In genomic region chr7:2528481-2529095, GRCh38 we compare ENCODE assay signal across 11 cellular contexts. TPM values are rescaled to one million over a fixed set of nuclear protein-coding genes. Genes with fewer than 3 reads are reported as not detected.
DNase-seq lines count a peak whose midpoint lies in the region; ATAC-seq, FAIRE-seq and TF ChIP-seq lines count a peak whose summit lies in the region.
"Had no signal": no experiment of that assay in that cellular context is flagged by ENCODE, and none has a peak within 500 bp of the region (broad histone marks: within the 10 kb centered on the region; RNA-seq: fewer than 3 reads in every experiment).

No MANE protein-coding gene starts in this region.

- no peaks in the 10 kb centered on the region for H3K9me3 Mint-ChIP-seq in CD4-positive, CD25-positive, alpha-beta regulatory T cell
- H3K9me3 Mint-ChIP-seq in activated naive CD4-positive, alpha-beta T cell treated with anti-CD3 and anti-CD28 coated beads, Interleukin-2, amount 50 U/mL, for 24 hours = no peaks in the 10 kb centered on the region

- peaks cover 76% of the 10 kb centered on the region for H3K4me1 ChIP-seq in CD4-positive, CD25-positive, alpha-beta regulatory T cell (ENCODE audit: control insufficient read depth, insufficient read depth, low read length, poor library complexity, severe bottlenecking)
- H3K4me1 ChIP-seq in HCT116 (ENCODE audit: control insufficient read depth in 1 of 2, insufficient read depth in 2 of 2, low read length in 2 of 2) (peaks cover 53 to 61% of the 10 kb centered on the region in 2 experiments), mucosa of rectum (ENCODE audit: control insufficient read depth in 2 of 2, insufficient read depth in 2 of 2, low read length in 2 of 2) (peaks cover 67 to 74% of the 10 kb centered on the region in 2 donors)

- H3K4me3 ChIP-seq in CD4-positive, CD25-positive, alpha-beta regulatory T cell (ENCODE audit: low read depth, low read length) = peak overlapping the region; percentile 8
- no peak overlapping the region for H3K4me3 ChIP-seq in HCT116 (replicated peaks in 1 of 2; ENCODE audit: low read depth in 1 of 2, low read length in 2 of 2)
- no peak overlapping the region for H3K4me3 ChIP-seq in mucosa of rectum (ENCODE audit: low read length in 2 of 2)
- no peak overlapping the region for H3K4me3 ChIP-seq in lower leg skin (ENCODE audit: low read depth, poor library complexity, severe bottlenecking)
- H3K4me3 ChIP-seq: SJSA1 had no signal

- TF ChIP-seq POLR2A in HCT116 (IDR thresholded peaks at IDR 0.05; ENCODE audit: borderline replicate concordance, extremely low read depth, insufficient read depth, insufficient read length) (no peak), lower leg skin (IDR thresholded peaks at IDR 0.05) (no peak)

- peaks cover 39% of the 10 kb centered on the region for H3K36me3 ChIP-seq in CD4-positive, CD25-positive, alpha-beta regulatory T cell (ENCODE audit: control insufficient read depth, insufficient read depth, low read length)
- H3K36me3 ChIP-seq in HCT116 (ENCODE audit: control insufficient read depth in 1 of 2, insufficient read depth in 2 of 2, low read length in 2 of 2) = no peaks in the 10 kb centered on the region
- H3K36me3 ChIP-seq in mucosa of rectum (ENCODE audit: control insufficient read depth in 2 of 2, insufficient read depth in 2 of 2, low read length in 2 of 2) = peaks cover 18 to 35% of the 10 kb centered on the region in 2 donors
- H3K36me3 ChIP-seq: SJSA1 had no signal

- no peak overlapping the region for H2AFZ ChIP-seq in HCT116 (ENCODE audit: low read depth, low read length, poor library complexity, severe bottlenecking)

- TF ChIP-seq CTCF in HCT116 (IDR thresholded peaks at IDR 0.05 in 2 of 3, conservative IDR thresholded peaks at IDR 0.05 in 1 of 3; ENCODE audit: borderline replicate concordance in 1 of 3, insufficient read depth in 1 of 3, low read depth in 2 of 3, low read length in 2 of 3) = no peak
- no peak for TF ChIP-seq CTCF in lower leg skin (IDR thresholded peaks at IDR 0.05)

- FAIRE-seq in RCC 7860 (lab: Jason Lieb, UNC) = no peak

- no peaks in the 10 kb centered on the region for H3K9me3 ChIP-seq in CD4-positive, CD25-positive, alpha-beta regulatory T cell (ENCODE audit: control insufficient read depth in 2 of 2, low read length in 2 of 2)
- H3K9me3 ChIP-seq in HCT116 (ENCODE audit: control insufficient read depth in 1 of 2, insufficient read depth in 1 of 2, low read depth in 1 of 2, low read length in 2 of 2) (no peaks in the 10 kb centered on the region), mucosa of rectum (ENCODE audit: control insufficient read depth in 2 of 2, low read length in 2 of 2) (no peaks in the 10 kb centered on the region)
- H3K9me3 ChIP-seq: heart right ventricle, SJSA1 had no signal

- peak overlapping the region; percentile 78 to 95 (median 92) for H3K4me3 Mint-ChIP-seq in CD4-positive, CD25-positive, alpha-beta regulatory T cell
- H3K4me3 Mint-ChIP-seq in activated naive CD4-positive, alpha-beta T cell treated with anti-CD3 and anti-CD28 coated beads, Interleukin-2, amount 50 U/mL, for 24 hours = peak overlapping the region; percentile 68

- peaks cover 10 to 69% (median 29%) of the 10 kb centered on the region in 4 donors for H3K4me1 Mint-ChIP-seq in CD4-positive, CD25-positive, alpha-beta regulatory T cell
- H3K4me1 Mint-ChIP-seq in activated naive CD4-positive, alpha-beta T cell treated with anti-CD3 and anti-CD28 coated beads, Interleukin-2, amount 50 U/mL, for 24 hours = peaks cover 53% of the 10 kb centered on the region

- 48 to 66% methylated on average over 16 to 18 of the region's 18 CpGs for WGBS in lower leg skin, 2 donors

- POLR2A ChIA-PET in HCT116 (lab: Charles Lee) = interaction anchor here (1.2 kb wide), 1 partner anchor 60 kb away, joined by 4 read pairs; no protein-coding TSS in a partner anchor

- no peak overlapping the region for H3K9ac ChIP-seq in HCT116 (ENCODE audit: low read length)
- peak overlapping the region in 1 of 2 donors; percentile 86 for H3K9ac ChIP-seq in mucosa of rectum (ENCODE audit: low read depth in 1 of 2, low read length in 2 of 2)

- intact Hi-C loops in HCT116 (cut with micrococcal nuclease) (no loop called here), lower leg skin (cut with DNase I; ENCODE audit: low total_unique reads) (no loop called here)

- H3K27me3 ChIP-seq in CD4-positive, CD25-positive, alpha-beta regulatory T cell (ENCODE audit: control insufficient read depth, insufficient read depth, low read length) = no peaks in the 10 kb centered on the region
- H3K27me3 ChIP-seq in HCT116 (ENCODE audit: insufficient read depth, low read length) (no peaks in the 10 kb centered on the region), mucosa of rectum (ENCODE audit: control insufficient read depth in 2 of 2, insufficient read depth in 2 of 2, low read length in 2 of 2) (no peaks in the 10 kb centered on the region)
- H3K27me3 ChIP-seq: SJSA1 had no signal

- peak overlapping the region; percentile 62 for H3K4me2 ChIP-seq in HCT116 (ENCODE audit: low read length)

- DNase-seq in CD4-positive, CD25-positive, alpha-beta regulatory T cell = no peak
- DNase-seq in HCT116 (ENCODE audit: low read depth, low spot score) = no peak
- DNase-seq in lower leg skin (ENCODE audit: low spot score in 2 of 2) = no peak
- DNase-seq in RCC 7860 (ENCODE audit: low spot score) = no peak
- no peak for DNase-seq in midbrain (lab: John Stamatoyannopoulos, UW)

- RAD21 ChIA-PET in HCT116 (lab: Charles Lee; ENCODE audit: low non-redundant PET in 1 of 2, low total read pairs in 2 of 2, uncharacterized antibody in 2 of 2, unreplicated experiment in 2 of 2) = no interaction called here

- peaks cover 9% of the 10 kb centered on the region for H3K36me3 Mint-ChIP-seq in CD4-positive, CD25-positive, alpha-beta regulatory T cell
- no peaks in the 10 kb centered on the region for H3K36me3 Mint-ChIP-seq in activated naive CD4-positive, alpha-beta T cell treated with anti-CD3 and anti-CD28 coated beads, Interleukin-2, amount 50 U/mL, for 24 hours

- peaks cover 4% of the 10 kb centered on the region for H3K27me3 Mint-ChIP-seq in CD4-positive, CD25-positive, alpha-beta regulatory T cell
- H3K27me3 Mint-ChIP-seq in activated naive CD4-positive, alpha-beta T cell treated with anti-CD3 and anti-CD28 coated beads, Interleukin-2, amount 50 U/mL, for 24 hours = no peaks in the 10 kb centered on the region

- no peaks in the 10 kb centered on the region for H3K79me2 ChIP-seq in HCT116 (ENCODE audit: insufficient read depth, low read length)

- no TSS peak for BruUV-seq in HCT116 (replicated peaks; lab: Mats Ljungman, UMichigan)

- CTCF ChIA-PET in HCT116 (lab: Charles Lee) = interaction anchor here (0.7 kb wide), 1 partner anchor 60 kb away, joined by 3 read pairs; no protein-coding TSS in a partner anchor

- H3K27ac Mint-ChIP-seq in CD4-positive, CD25-positive, alpha-beta regulatory T cell = peak overlapping the region; percentile 74 to 82 (median 80)
- H3K27ac Mint-ChIP-seq in activated naive CD4-positive, alpha-beta T cell treated with anti-CD3 and anti-CD28 coated beads, Interleukin-2, amount 50 U/mL, for 24 hours = peak overlapping the region; percentile 59

- peak overlapping the region; percentile 90 for H3K27ac ChIP-seq in CD4-positive, CD25-positive, alpha-beta regulatory T cell (ENCODE audit: insufficient read depth, low read length, poor library complexity, severe bottlenecking)
- H3K27ac ChIP-seq in HCT116 (ENCODE audit: low read depth, low read length) (peak overlapping the region; percentile 37), mucosa of rectum (ENCODE audit: low read depth in 2 of 2, low read length in 2 of 2) (peak overlapping the region; percentile 89 to 99)

- H4K20me1 ChIP-seq in HCT116 (ENCODE audit: insufficient read depth) = no peaks in the 10 kb centered on the region

- no peak for TF ChIP-seq RAD21 in HCT116 (IDR thresholded peaks at IDR 0.05; ENCODE audit: low read depth)

- no peak for ATAC-seq in CD4-positive, CD25-positive, alpha-beta regulatory T cell (ENCODE audit: low read depth in 2 of 2)
- ATAC-seq in HCT116 = no peak
- ATAC-seq in GM21381 (IDR thresholded peaks at IDR 0.05; ENCODE audit: unreplicated experiment) = no peak

- H3K9me2 ChIP-seq in HCT116 (ENCODE audit: insufficient read depth) = no peaks in the 10 kb centered on the region

TF ChIP-seq in HCT116, 20 proteins besides CTCF, POLR2A, EP300 and RAD21 (continues in another document):
- TF ChIP-seq ATF3 (IDR thresholded peaks at IDR 0.05) (no peak), EZH2phosphoT487 (IDR thresholded peaks at IDR 0.05; ENCODE audit: borderline replicate concordance) (no peak), CBX3 (IDR thresholded peaks at IDR 0.05; ENCODE audit: low read depth) (no peak)

RNA-seq across cellular contexts. Expression of gene LFNG, which starts 9.0 kb away (rescaled TPM):
- total RNA-seq in CD4-positive, CD25-positive, alpha-beta regulatory T cell = 215 TPM
- polyA plus RNA-seq in CD4-positive, CD25-positive, alpha-beta regulatory T cell = 1 to 10 TPM; 2.1 to 7.3 (median 2.8) TPM
- total RNA-seq in HCT116 (2021; ENCODE audit: unreplicated experiment) = 14.3 TPM
- polyA plus RNA-seq in HCT116 (2012) = 3.9 and 4.3 TPM in 2 replicates
- 100 to 1,000 TPM; 104 to 169 (median 139) TPM for total RNA-seq in lower leg skin

RNA-seq across cellular contexts. Expression of gene BRAT1, which starts 26.7 kb away (rescaled TPM):
- total RNA-seq in CD4-positive, CD25-positive, alpha-beta regulatory T cell = 24.6 TPM
- 10 to 100 TPM; 21.4 to 36.6 (median 32.1) TPM for polyA plus RNA-seq in CD4-positive, CD25-positive, alpha-beta regulatory T cell
- total RNA-seq in HCT116 (2021; ENCODE audit: unreplicated experiment) = 47.6 TPM
- polyA plus RNA-seq in HCT116 (2012) = 32.1 and 35.3 TPM in 2 replicates
- total RNA-seq in lower leg skin = 10 to 100 TPM; 40.5 to 88.4 (median 60.6) TPM

RNA-seq across cellular contexts. Expression of gene IQCE, which starts 30.2 kb away (rescaled TPM):
- 6.6 TPM for total RNA-seq in CD4-positive, CD25-positive, alpha-beta regulatory T cell
- 1 to 10 TPM in 1 of 4 donors, under 1 TPM in 3; 0.69 to 1.5 (median 0.91) TPM for polyA plus RNA-seq in CD4-positive, CD25-positive, alpha-beta regulatory T cell
- 21.4 TPM for total RNA-seq in HCT116 (2021; ENCODE audit: unreplicated experiment)
- 10.4 and 12.2 TPM in 2 replicates for polyA plus RNA-seq in HCT116 (2012)
- 10 to 100 TPM; 10.5 to 18.6 (median 12.8) TPM for total RNA-seq in lower leg skin

RNA-seq across cellular contexts. Expression of gene GRIFIN, which starts 52.4 kb away (rescaled TPM):
- total RNA-seq in CD4-positive, CD25-positive, alpha-beta regulatory T cell = not detected
- not detected for polyA plus RNA-seq in CD4-positive, CD25-positive, alpha-beta regulatory T cell
- total RNA-seq in HCT116 (2021; ENCODE audit: unreplicated experiment) (not detected), lower leg skin (not detected)
- polyA plus RNA-seq in HCT116 (2012) = not detected in 2 replicates
- total RNA-seq: heart right ventricle, SJSA1 had no signal
- polyA plus RNA-seq: heart right ventricle, thymus had no signal

Comparison
In these comparisons a context has a peak if more than half of its experiments do, and no peak if none do; other contexts are left out.
1. H3K27ac ChIP-seq: peak in every context shown above with its lines; median percentile 94 in mucosa of rectum; 90 in CD4-positive, CD25-positive, alpha-beta regulatory T cell; 37 in HCT116.